2 cellular contexts compared by ENCODE assay signal in the genomic region with DNA sequence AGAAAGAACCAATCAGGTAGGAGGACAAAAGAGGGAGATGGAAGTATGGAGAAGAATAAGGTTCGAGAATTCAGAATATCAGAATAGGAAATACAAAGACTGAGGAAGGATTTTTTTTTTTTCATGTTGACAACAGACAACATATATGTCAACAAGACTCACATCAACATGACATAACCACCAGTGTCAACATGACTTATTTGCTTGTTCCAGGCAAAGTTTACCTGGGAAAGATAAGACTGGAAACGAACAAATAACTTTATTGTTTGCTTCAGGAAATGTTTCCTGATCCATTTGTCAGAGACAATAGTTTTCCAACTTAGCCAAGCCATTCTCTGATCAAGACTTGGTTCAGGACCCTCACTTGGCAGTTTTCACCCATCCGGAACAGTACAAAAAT.
TF ChIP-seq lines count a peak whose summit lies in the region.

No MANE protein-coding gene starts in this region.

TF ChIP-seq in GM23338, 12 proteins besides CTCF, POLR2A, EP300 and RAD21 (continued from another document):
- TF ChIP-seq JUNB (IDR thresholded peaks at IDR 0.05; ENCODE audit: unreplicated experiment) = no peak
- TF ChIP-seq, protein P1, sequence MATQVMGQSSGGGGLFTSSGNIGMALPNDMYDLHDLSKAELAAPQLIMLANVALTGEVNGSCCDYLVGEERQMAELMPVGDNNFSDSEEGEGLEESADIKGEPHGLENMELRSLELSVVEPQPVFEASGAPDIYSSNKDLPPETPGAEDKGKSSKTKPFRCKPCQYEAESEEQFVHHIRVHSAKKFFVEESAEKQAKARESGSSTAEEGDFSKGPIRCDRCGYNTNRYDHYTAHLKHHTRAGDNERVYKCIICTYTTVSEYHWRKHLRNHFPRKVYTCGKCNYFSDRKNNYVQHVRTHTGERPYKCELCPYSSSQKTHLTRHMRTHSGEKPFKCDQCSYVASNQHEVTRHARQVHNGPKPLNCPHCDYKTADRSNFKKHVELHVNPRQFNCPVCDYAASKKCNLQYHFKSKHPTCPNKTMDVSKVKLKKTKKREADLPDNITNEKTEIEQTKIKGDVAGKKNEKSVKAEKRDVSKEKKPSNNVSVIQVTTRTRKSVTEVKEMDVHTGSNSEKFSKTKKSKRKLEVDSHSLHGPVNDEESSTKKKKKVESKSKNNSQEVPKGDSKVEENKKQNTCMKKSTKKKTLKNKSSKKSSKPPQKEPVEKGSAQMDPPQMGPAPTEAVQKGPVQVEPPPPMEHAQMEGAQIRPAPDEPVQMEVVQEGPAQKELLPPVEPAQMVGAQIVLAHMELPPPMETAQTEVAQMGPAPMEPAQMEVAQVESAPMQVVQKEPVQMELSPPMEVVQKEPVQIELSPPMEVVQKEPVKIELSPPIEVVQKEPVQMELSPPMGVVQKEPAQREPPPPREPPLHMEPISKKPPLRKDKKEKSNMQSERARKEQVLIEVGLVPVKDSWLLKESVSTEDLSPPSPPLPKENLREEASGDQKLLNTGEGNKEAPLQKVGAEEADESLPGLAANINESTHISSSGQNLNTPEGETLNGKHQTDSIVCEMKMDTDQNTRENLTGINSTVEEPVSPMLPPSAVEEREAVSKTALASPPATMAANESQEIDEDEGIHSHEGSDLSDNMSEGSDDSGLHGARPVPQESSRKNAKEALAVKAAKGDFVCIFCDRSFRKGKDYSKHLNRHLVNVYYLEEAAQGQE (IDR thresholded peaks at IDR 0.05; ENCODE audit: unreplicated experiment) = no peak
- TF ChIP-seq CREB1 (CRISPR knock-in tag; IDR thresholded peaks at IDR 0.05; ENCODE audit: low read depth) = no peak
- TF ChIP-seq EZH2 (IDR thresholded peaks at IDR 0.05; ENCODE audit: low read depth, unreplicated experiment) = no peak
- no peak for TF ChIP-seq NANOG (IDR thresholded peaks at IDR 0.05; ENCODE audit: borderline replicate concordance)
- TF ChIP-seq, protein P2, sequence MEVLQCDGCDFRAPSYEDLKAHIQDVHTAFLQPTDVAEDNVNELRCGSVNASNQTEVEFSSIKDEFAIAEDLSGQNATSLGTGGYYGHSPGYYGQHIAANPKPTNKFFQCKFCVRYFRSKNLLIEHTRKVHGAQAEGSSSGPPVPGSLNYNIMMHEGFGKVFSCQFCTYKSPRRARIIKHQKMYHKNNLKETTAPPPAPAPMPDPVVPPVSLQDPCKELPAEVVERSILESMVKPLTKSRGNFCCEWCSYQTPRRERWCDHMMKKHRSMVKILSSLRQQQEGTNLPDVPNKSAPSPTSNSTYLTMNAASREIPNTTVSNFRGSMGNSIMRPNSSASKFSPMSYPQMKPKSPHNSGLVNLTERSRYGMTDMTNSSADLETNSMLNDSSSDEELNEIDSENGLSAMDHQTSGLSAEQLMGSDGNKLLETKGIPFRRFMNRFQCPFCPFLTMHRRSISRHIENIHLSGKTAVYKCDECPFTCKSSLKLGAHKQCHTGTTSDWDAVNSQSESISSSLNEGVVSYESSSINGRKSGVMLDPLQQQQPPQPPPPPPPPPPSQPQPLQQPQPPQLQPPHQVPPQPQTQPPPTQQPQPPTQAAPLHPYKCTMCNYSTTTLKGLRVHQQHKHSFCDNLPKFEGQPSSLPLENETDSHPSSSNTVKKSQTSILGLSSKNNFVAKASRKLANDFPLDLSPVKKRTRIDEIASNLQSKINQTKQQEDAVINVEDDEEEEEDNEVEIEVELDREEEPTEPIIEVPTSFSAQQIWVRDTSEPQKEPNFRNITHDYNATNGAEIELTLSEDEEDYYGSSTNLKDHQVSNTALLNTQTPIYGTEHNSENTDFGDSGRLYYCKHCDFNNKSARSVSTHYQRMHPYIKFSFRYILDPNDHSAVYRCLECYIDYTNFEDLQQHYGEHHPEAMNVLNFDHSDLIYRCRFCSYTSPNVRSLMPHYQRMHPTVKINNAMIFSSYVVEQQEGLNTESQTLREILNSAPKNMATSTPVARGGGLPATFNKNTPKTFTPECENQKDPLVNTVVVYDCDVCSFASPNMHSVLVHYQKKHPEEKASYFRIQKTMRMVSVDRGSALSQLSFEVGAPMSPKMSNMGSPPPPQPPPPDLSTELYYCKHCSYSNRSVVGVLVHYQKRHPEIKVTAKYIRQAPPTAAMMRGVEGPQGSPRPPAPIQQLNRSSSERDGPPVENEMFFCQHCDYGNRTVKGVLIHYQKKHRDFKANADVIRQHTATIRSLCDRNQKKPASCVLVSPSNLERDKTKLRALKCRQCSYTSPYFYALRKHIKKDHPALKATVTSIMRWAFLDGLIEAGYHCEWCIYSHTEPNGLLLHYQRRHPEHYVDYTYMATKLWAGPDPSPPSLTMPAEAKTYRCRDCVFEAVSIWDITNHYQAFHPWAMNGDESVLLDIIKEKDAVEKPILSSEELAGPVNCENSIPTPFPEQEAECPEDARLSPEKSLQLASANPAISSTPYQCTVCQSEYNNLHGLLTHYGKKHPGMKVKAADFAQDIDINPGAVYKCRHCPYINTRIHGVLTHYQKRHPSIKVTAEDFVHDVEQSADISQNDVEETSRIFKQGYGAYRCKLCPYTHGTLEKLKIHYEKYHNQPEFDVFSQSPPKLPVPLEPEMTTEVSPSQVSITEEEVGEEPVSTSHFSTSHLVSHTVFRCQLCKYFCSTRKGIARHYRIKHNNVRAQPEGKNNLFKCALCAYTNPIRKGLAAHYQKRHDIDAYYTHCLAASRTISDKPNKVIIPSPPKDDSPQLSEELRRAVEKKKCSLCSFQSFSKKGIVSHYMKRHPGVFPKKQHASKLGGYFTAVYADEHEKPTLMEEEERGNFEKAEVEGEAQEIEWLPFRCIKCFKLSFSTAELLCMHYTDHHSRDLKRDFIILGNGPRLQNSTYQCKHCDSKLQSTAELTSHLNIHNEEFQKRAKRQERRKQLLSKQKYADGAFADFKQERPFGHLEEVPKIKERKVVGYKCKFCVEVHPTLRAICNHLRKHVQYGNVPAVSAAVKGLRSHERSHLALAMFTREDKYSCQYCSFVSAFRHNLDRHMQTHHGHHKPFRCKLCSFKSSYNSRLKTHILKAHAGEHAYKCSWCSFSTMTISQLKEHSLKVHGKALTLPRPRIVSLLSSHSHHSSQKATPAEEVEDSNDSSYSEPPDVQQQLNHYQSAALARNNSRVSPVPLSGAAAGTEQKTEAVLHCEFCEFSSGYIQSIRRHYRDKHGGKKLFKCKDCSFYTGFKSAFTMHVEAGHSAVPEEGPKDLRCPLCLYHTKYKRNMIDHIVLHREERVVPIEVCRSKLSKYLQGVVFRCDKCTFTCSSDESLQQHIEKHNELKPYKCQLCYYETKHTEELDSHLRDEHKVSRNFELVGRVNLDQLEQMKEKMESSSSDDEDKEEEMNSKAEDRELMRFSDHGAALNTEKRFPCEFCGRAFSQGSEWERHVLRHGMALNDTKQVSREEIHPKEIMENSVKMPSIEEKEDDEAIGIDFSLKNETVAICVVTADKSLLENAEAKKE (CRISPR knock-in tag; IDR thresholded peaks at IDR 0.05) = no peak
- no peak for TF ChIP-seq ZNF114 (CRISPR knock-in tag; IDR thresholded peaks at IDR 0.05)

TF ChIP-seq in liver, 16 proteins besides CTCF, POLR2A, EP300 and RAD21 (continued from another document):
- TF ChIP-seq, protein P1 (IDR thresholded peaks at IDR 0.05) = no peak
- peak in 1 of 2 donors; percentile 15 for TF ChIP-seq JUND (IDR thresholded peaks at IDR 0.05)
- TF ChIP-seq EGR1 (IDR thresholded peaks at IDR 0.05; ENCODE audit: low read depth in 2 of 2) = peak in 1 of 2 donors; percentile 26
- TF ChIP-seq, protein P3, sequence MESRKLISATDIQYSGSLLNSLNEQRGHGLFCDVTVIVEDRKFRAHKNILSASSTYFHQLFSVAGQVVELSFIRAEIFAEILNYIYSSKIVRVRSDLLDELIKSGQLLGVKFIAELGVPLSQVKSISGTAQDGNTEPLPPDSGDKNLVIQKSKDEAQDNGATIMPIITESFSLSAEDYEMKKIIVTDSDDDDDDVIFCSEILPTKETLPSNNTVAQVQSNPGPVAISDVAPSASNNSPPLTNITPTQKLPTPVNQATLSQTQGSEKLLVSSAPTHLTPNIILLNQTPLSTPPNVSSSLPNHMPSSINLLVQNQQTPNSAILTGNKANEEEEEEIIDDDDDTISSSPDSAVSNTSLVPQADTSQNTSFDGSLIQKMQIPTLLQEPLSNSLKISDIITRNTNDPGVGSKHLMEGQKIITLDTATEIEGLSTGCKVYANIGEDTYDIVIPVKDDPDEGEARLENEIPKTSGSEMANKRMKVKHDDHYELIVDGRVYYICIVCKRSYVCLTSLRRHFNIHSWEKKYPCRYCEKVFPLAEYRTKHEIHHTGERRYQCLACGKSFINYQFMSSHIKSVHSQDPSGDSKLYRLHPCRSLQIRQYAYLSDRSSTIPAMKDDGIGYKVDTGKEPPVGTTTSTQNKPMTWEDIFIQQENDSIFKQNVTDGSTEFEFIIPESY (IDR thresholded peaks at IDR 0.05) = peak; percentile 27
- peak; percentile 98 for TF ChIP-seq FOXA2 (IDR thresholded peaks at IDR 0.05)
- no peak for TF ChIP-seq SP1 (IDR thresholded peaks at IDR 0.05)
- no peak for TF ChIP-seq YY1 (IDR thresholded peaks at IDR 0.05)
